Comparison of ENCODE assay signal across 8 cellular contexts in the genomic region with DNA sequence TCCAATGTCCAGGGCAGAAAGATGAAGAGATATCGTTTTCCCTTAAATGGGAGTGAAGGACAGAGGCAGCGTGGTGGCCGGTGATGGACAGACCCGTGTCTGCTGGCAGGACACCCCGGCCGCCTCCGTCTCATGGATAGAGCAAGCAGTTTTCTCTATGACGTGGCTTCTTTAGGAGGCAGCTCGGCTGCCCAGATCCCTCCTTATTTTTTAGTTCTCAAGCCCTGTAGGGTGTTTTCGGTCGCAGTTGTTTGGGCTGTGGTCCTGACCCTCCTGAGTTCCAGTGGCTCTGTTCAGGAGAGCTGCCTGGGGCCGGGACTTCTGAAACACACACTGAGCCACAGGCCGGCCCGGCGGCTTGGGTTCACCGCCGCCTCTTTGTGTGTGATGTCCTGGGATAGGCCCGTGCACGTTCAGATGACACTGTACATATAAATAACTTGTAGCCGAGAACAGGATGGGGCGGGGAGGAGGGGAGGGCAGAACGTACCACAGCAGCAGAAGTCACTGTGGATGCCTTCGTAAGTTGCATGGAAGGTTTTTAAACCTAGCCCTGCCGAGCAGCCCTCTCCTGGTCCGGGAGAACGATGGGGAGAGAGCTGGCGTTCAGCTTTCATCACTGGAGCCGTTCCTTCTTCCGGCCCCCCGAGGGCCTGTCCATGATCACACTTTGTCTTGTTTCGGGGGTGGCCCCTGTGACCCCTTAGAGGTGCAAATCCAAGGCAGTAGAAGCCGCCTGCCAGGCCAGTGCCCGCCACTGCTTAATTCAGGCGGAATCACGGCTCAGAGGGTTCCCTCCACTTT.
DNase-seq lines count a peak whose midpoint lies in the region; ATAC-seq and TF ChIP-seq lines count a peak whose summit lies in the region.

No MANE protein-coding gene starts in this region.

- CTCF ChIA-PET in activated CD4-positive, alpha-beta T cell treated with anti-CD3 and anti-CD28 coated beads for 36 hours (lab: Charles Lee), result interaction anchor here (1.2 kb wide), 1 partner anchor 284 kb away, joined by 3 read pairs; no protein-coding TSS in a partner anchor

- H3K4me3 Mint-ChIP-seq in activated CD4-positive, alpha-beta T cell treated with anti-CD3 and anti-CD28 coated beads for 36 hours, result peak overlapping the region; percentile 69
- H3K4me3 Mint-ChIP-seq in nephron progenitor cell, result peak overlapping the region; percentile 52

- intact Hi-C loops in activated CD4-positive, alpha-beta T cell treated with anti-CD3 and anti-CD28 coated beads for 36 hours (cut with DNase I, micrococcal nuclease), result no loop called here

- no peaks in the 10 kb centered on the region for H3K9me3 Mint-ChIP-seq in activated CD4-positive, alpha-beta T cell treated with anti-CD3 and anti-CD28 coated beads for 36 hours (ENCODE audit: low read depth)
- H3K9me3 Mint-ChIP-seq in nephron progenitor cell, result no peaks in the 10 kb centered on the region

- H3K36me3 ChIP-seq in effector memory CD4-positive, alpha-beta T cell (ENCODE audit: control insufficient read depth, insufficient read depth, low read length), result no peaks in the 10 kb centered on the region

- peak overlapping the region; percentile 79 for H3K4me3 ChIP-seq in GM12865 (ENCODE audit: low read depth, low read length)
- peak overlapping the region; percentile 32 for H3K4me3 ChIP-seq in effector memory CD4-positive, alpha-beta T cell (ENCODE audit: insufficient read depth, low read depth, low read length, poor library complexity, severe bottlenecking)

- H3K9me3 ChIP-seq in effector memory CD4-positive, alpha-beta T cell (ENCODE audit: control insufficient read depth, low read length), result no peaks in the 10 kb centered on the region

- H3K27me3 Mint-ChIP-seq in activated CD4-positive, alpha-beta T cell treated with anti-CD3 and anti-CD28 coated beads for 36 hours, result peaks cover 2% of the 10 kb centered on the region
- H3K27me3 Mint-ChIP-seq in nephron progenitor cell (ENCODE audit: low read depth, poor library complexity), result peaks cover 12% of the 10 kb centered on the region

- peaks cover 20% of the 10 kb centered on the region for H3K4me1 Mint-ChIP-seq in activated CD4-positive, alpha-beta T cell treated with anti-CD3 and anti-CD28 coated beads for 36 hours
- peaks cover 80% of the 10 kb centered on the region for H3K4me1 Mint-ChIP-seq in nephron progenitor cell

- TF ChIP-seq CTCF in GM12865 (IDR thresholded peaks at IDR 0.05; ENCODE audit: insufficient read depth, low read depth, low read length, missing control alignments) (no peak), nephron progenitor cell (IDR thresholded peaks at IDR 0.05) (no peak)

- POLR2A ChIA-PET in activated CD4-positive, alpha-beta T cell treated with anti-CD3 and anti-CD28 coated beads for 36 hours (lab: Charles Lee), result interaction anchor here (0.6 kb wide), 1 partner anchor 280 kb away, joined by 5 read pairs; no protein-coding TSS in a partner anchor

- peak overlapping the region; percentile 85 for H3K27ac ChIP-seq in effector memory CD4-positive, alpha-beta T cell (ENCODE audit: insufficient read depth, low read length, poor library complexity, severe bottlenecking)

- H3K4me1 ChIP-seq in effector memory CD4-positive, alpha-beta T cell (ENCODE audit: control insufficient read depth, insufficient read depth, low read length, poor library complexity, severe bottlenecking), result peaks cover 22% of the 10 kb centered on the region

- peak overlapping the region; percentile 84 for H3K27ac Mint-ChIP-seq in activated CD4-positive, alpha-beta T cell treated with anti-CD3 and anti-CD28 coated beads for 36 hours
- H3K27ac Mint-ChIP-seq in nephron progenitor cell, result no peak overlapping the region

- peak; percentile 46 for ATAC-seq in HG03066 (IDR thresholded peaks at IDR 0.05; ENCODE audit: low read depth, unreplicated experiment)
- ATAC-seq in activated CD4-positive, alpha-beta T cell treated with anti-CD3 and anti-CD28 coated beads for 36 hours, result peak; percentile 58

- DNase-seq in GM12865 (ENCODE audit: low read depth), result peak; percentile 95
- peak; percentile 57 for DNase-seq in activated CD4-positive, alpha-beta T cell treated with anti-CD3 and anti-CD28 coated beads for 36 hours
- peak; percentile 10 to 28 (median 15) for DNase-seq in effector memory CD4-positive, alpha-beta T cell
- no peak for DNase-seq in nephron progenitor cell
- no peak for DNase-seq in iPS-NIHi11 (ENCODE audit: low spot score)
- no peak for DNase-seq in NCI-H2171 treated with DMSO at 0.1 percent for 48 hours (lab: John Stamatoyannopoulos, UW)
- no peak for DNase-seq in NCI-H524 treated with DMSO at 0.1 percent for 48 hours (lab: John Stamatoyannopoulos, UW)

- no peaks in the 10 kb centered on the region for H3K36me3 Mint-ChIP-seq in activated CD4-positive, alpha-beta T cell treated with anti-CD3 and anti-CD28 coated beads for 36 hours (ENCODE audit: low read depth)
- H3K36me3 Mint-ChIP-seq in nephron progenitor cell (ENCODE audit: low read depth), result no peaks in the 10 kb centered on the region

- H3K27me3 ChIP-seq in effector memory CD4-positive, alpha-beta T cell (replicated peaks; ENCODE audit: control insufficient read depth, insufficient read depth, low read length, poor library complexity, severe bottlenecking), result no peaks in the 10 kb centered on the region

Comparison
In these comparisons a context has a peak if more than half of its experiments do, and no peak if none do; other contexts are left out.
1. DNase-seq: peak in GM12865 (single experiment), activated CD4-positive, alpha-beta T cell treated with anti-CD3 and anti-CD28 coated beads for 36 hours (single experiment) and effector memory CD4-positive, alpha-beta T cell (3 of 3); none in nephron progenitor cell (single experiment), iPS-NIHi11 (single experiment), NCI-H2171 treated with DMSO at 0.1 percent for 48 hours (single experiment) and NCI-H524 treated with DMSO at 0.1 percent for 48 hours (single experiment).